26 cellular contexts compared by ENCODE assay signal in the genomic region with DNA sequence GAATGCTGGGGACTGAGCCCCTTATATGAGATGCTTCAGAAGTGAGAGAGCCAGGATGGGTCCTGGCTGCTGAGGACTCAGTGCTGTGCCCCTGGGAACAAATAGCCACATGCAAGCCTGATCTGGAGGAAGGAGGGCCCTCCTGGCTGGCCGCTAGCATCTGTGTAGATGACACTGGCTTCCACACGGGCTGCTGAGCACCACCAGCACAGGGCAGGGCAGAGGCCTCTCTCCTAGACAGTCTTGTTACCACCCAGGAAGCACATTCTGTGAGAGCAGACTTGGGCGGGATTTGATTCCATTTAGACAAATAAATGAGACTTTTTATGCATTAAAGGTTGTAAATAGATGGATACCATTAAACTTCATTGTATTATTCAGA. TPM values are rescaled to one million over a fixed set of nuclear protein-coding genes. Genes with fewer than 3 reads are reported as not detected.
DNase-seq lines count a peak whose midpoint lies in the region; ATAC-seq and TF ChIP-seq lines count a peak whose summit lies in the region.
"Had no signal": no experiment of that assay in that cellular context is flagged by ENCODE, and none has a peak within 500 bp of the region (broad histone marks: within the 10 kb centered on the region; RNA-seq: fewer than 3 reads in every experiment).

No MANE protein-coding gene starts in this region.

- H3K9me3 ChIP-seq in right atrium auricular region (no peaks in the 10 kb centered on the region), gastroesophageal sphincter (no peaks in the 10 kb centered on the region)
- H3K9me3 ChIP-seq: body of pancreas, mucosa of descending colon, SJCRH30, thyroid gland had no signal

- no peak overlapping the region for H3K4me3 ChIP-seq in right atrium auricular region
- no peak overlapping the region for H3K4me3 ChIP-seq in gastroesophageal sphincter
- H3K4me3 ChIP-seq: body of pancreas, GM12878, mucosa of descending colon, PC-9, SJCRH30, thyroid gland had no signal

- H3K9me3 Mint-ChIP-seq in osteocyte (ENCODE audit: unreplicated experiment) (no peaks in the 10 kb centered on the region), type B pancreatic cell (peaks cover 3% of the 10 kb centered on the region)
- H3K9me3 Mint-ChIP-seq: activated T-cell treated with anti-CD3 and anti-CD28 coated beads, Interleukin-2, amount 50 U/mL, for 72 hours; CD14-positive monocyte had no signal

- no peak for TF ChIP-seq CTCF in right atrium auricular region (IDR thresholded peaks at IDR 0.05)
- no peak for TF ChIP-seq CTCF in gastroesophageal sphincter (IDR thresholded peaks at IDR 0.05)
- TF ChIP-seq CTCF in osteocyte (IDR thresholded peaks at IDR 0.05) = no peak
- no peak for TF ChIP-seq CTCF in type B pancreatic cell (conservative IDR thresholded peaks at IDR 0.05)

- TF ChIP-seq POLR2A in gastroesophageal sphincter (IDR thresholded peaks at IDR 0.05) = no peak

- H3K36me3 ChIP-seq in right atrium auricular region = no peaks in the 10 kb centered on the region
- no peaks in the 10 kb centered on the region for H3K36me3 ChIP-seq in gastroesophageal sphincter
- H3K36me3 ChIP-seq: SJCRH30, thyroid gland had no signal

- ATAC-seq in Right ventricle myocardium inferior = peak; percentile 45
- ATAC-seq in gastroesophageal sphincter = peak; percentile 9
- ATAC-seq in HG02973 (IDR thresholded peaks at IDR 0.05; ENCODE audit: unreplicated experiment) = no peak
- ATAC-seq in HG02884 (IDR thresholded peaks at IDR 0.05; ENCODE audit: unreplicated experiment) = no peak
- no peak for ATAC-seq in GM18517 (IDR thresholded peaks at IDR 0.05; ENCODE audit: unreplicated experiment)
- ATAC-seq: activated CD8-positive, alpha-beta T cell treated with anti-CD3 and anti-CD28 coated beads, Interleukin-2, amount 10 ng/mL, durations not matched to agents 7 days and 5 days; activated T-cell treated with anti-CD3 and anti-CD28 coated beads, Interleukin-2, amount 50 U/mL, for 72 hours; GM12878; left colon; mucosa of descending colon had no signal

- H3K36me3 Mint-ChIP-seq in osteocyte (ENCODE audit: unreplicated experiment) (no peaks in the 10 kb centered on the region), type B pancreatic cell (peaks cover 8% of the 10 kb centered on the region)
- H3K36me3 Mint-ChIP-seq: activated naive CD8-positive, alpha-beta T cell; CD14-positive monocyte had no signal

- H3K4me3 Mint-ChIP-seq in osteocyte (ENCODE audit: unreplicated experiment) = no peak overlapping the region
- H3K4me3 Mint-ChIP-seq in type B pancreatic cell = no peak overlapping the region
- H3K4me3 Mint-ChIP-seq: activated CD8-positive, alpha-beta T cell treated with anti-CD3 and anti-CD28 coated beads, Interleukin-2, amount 10 ng/mL, durations not matched to agents 7 days and 5 days; activated naive CD8-positive, alpha-beta T cell; activated T-cell treated with anti-CD3 and anti-CD28 coated beads, Interleukin-2, amount 50 U/mL, for 72 hours; CD14-positive monocyte had no signal

- no peaks in the 10 kb centered on the region for H3K27me3 ChIP-seq in right atrium auricular region
- no peaks in the 10 kb centered on the region for H3K27me3 ChIP-seq in gastroesophageal sphincter
- H3K27me3 ChIP-seq: body of pancreas, SJCRH30, thyroid gland had no signal

- intact Hi-C loops in Right ventricle myocardium inferior (cut with DNase I) = no loop called here

- H3K4me1 ChIP-seq in right atrium auricular region = no peaks in the 10 kb centered on the region
- peaks cover 0 to 14% (median 0%) of the 10 kb centered on the region in 3 donors for H3K4me1 ChIP-seq in gastroesophageal sphincter
- H3K4me1 ChIP-seq: body of pancreas had no signal

- no peak for TF ChIP-seq EP300 in gastroesophageal sphincter (IDR thresholded peaks at IDR 0.05)

- WGBS in gastroesophageal sphincter (ENCODE audit: low coverage in 1 of 2), 2 donors = 70% methylated on average over 3 of the region's 3 CpGs; no CpG with 5 or more reads in 1 of the 2 donors

- H3K27ac ChIP-seq in right atrium auricular region (no peak overlapping the region), gastroesophageal sphincter (peak overlapping the region in 2 of 4 donors; percentile 42 to 47)
- H3K27ac ChIP-seq: body of pancreas, HL-60, PC-9, SJCRH30 had no signal

- H3K4me1 Mint-ChIP-seq in osteocyte (ENCODE audit: unreplicated experiment) (peaks cover 56% of the 10 kb centered on the region), type B pancreatic cell (ENCODE audit: unreplicated experiment) (peaks cover 16% of the 10 kb centered on the region)

- DNase-seq in Right ventricle myocardium inferior (ENCODE audit: missing footprints) = no peak
- no peak for DNase-seq in right atrium auricular region (ENCODE audit: low spot score)
- no peak for DNase-seq in osteocyte (ENCODE audit: extremely low spot score, unreplicated experiment)
- DNase-seq in type B pancreatic cell (ENCODE audit: extremely low spot score, unreplicated experiment) = no peak
- DNase-seq: activated CD8-positive, alpha-beta T cell treated with anti-CD3 and anti-CD28 coated beads, Interleukin-2, amount 10 ng/mL, durations not matched to agents 7 days and 5 days; activated T-cell treated with anti-CD3 and anti-CD28 coated beads, Interleukin-2, amount 50 U/mL, for 72 hours; body of pancreas; dermis blood vessel endothelial cell; HCEC 1CT; IMR-90; left colon; MM.1S; mucosa of descending colon; NCI-H146; PC-9; SJCRH30; stimulated activated CD4-positive, alpha-beta T cell treated with anti-CD3 and anti-CD28 coated beads, Interleukin-15, amount 100 ng/mL, for 24 hours; thyroid gland had no signal

- H3K27me3 Mint-ChIP-seq in osteocyte (ENCODE audit: unreplicated experiment) (no peaks in the 10 kb centered on the region), type B pancreatic cell (no peaks in the 10 kb centered on the region)
- H3K27me3 Mint-ChIP-seq: activated naive CD8-positive, alpha-beta T cell had no signal

- H3K27ac Mint-ChIP-seq in osteocyte (ENCODE audit: unreplicated experiment) (peak overlapping the region; percentile 61), type B pancreatic cell (no peak overlapping the region)
- H3K27ac Mint-ChIP-seq: activated CD8-positive, alpha-beta T cell treated with anti-CD3 and anti-CD28 coated beads, Interleukin-2, amount 10 ng/mL, durations not matched to agents 7 days and 5 days; activated naive CD8-positive, alpha-beta T cell; CD14-positive monocyte had no signal

RNA-seq across cellular contexts. Expression of gene ZNF664, which starts 48.0 kb away (rescaled TPM):
- total RNA-seq in Right ventricle myocardium inferior = 86.6 TPM
- total RNA-seq in right atrium auricular region = 10 to 100 TPM; 53.1 to 56.2 TPM
- total RNA-seq in gastroesophageal sphincter = 10 to 100 TPM; 58.7 to 95.5 (median 78.2) TPM
- total RNA-seq in osteocyte = 133 and 134 TPM in 2 replicates
- 140 and 149 TPM in 2 replicates for total RNA-seq in type B pancreatic cell (ENCODE audit: low replicate concordance)

RNA-seq across cellular contexts. Expression of gene CCDC92, which starts 48.4 kb away (rescaled TPM):
- total RNA-seq in Right ventricle myocardium inferior (58.2 TPM), right atrium auricular region (10 to 100 TPM; 34.4 to 39.2 TPM), gastroesophageal sphincter (10 to 100 TPM; 26.2 to 74.3 (median 34.2) TPM), osteocyte (52.6 and 55.1 TPM in 2 replicates), type B pancreatic cell (ENCODE audit: low replicate concordance) (22.4 and 22.9 TPM in 2 replicates)

Comparison
In these comparisons a context has a peak if more than half of its experiments do, and no peak if none do; other contexts are left out.
1. ATAC-seq: peak in Right ventricle myocardium inferior (single experiment) and gastroesophageal sphincter (single experiment); none in HG02973 (single experiment), HG02884 (single experiment) and GM18517 (single experiment).